Comparison of ENCODE assay signal across 8 cellular contexts in the genomic region with DNA sequence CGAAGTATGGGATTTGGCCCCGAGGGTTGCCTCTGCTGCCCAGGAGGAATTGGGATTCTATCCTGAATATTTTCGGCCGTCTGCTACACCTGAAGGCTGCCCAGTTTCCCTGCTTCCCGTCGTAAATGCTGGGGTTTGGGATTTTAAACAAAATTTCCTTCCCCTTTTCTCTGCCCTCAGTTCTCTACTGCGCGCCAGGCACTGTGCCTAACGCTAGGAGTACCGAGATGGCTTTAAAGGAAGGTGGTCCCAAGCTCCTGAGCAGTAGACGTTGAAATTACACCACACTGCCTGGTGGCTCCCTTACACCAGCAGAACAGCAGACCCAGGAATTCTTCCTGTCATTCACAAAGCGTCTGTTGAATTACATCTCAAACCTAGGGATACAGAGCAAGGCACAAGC. TPM values are rescaled to one million over a fixed set of nuclear protein-coding genes. Genes with fewer than 3 reads are reported as not detected.
A peak's percentile ranks its signal among the peaks of the same experiment; 100 is the strongest.
DNase-seq lines count a peak whose midpoint lies in the region; ATAC-seq, FAIRE-seq and TF ChIP-seq lines count a peak whose summit lies in the region.

No MANE protein-coding gene starts in this region.

- H3K4me1 ChIP-seq in lower lobe of right lung (peaks cover 38% of the 10 kb centered on the region), transverse colon (peaks cover 10 to 32% (median 24%) of the 10 kb centered on the region in 4 donors)

- WGBS in transverse colon (ENCODE audit: low coverage in 1 of 2), 2 donors, result 5% methylated on average over 11 of the region's 12 CpGs; no CpG with 5 or more reads in 1 of the 2 donors

- intact Hi-C loops in lower lobe of right lung (cut with DNase I) (no loop called here), transverse colon (cut with DNase I; ENCODE audit: low total_unique reads) (no loop called here)

- ATAC-seq in GM19395 (IDR thresholded peaks at IDR 0.05; ENCODE audit: unreplicated experiment), result peak; percentile 33
- ATAC-seq in lower lobe of right lung, result peak; percentile 1 to 8

- no peak for FAIRE-seq in bronchial epithelial cell (lab: Jason Lieb, UNC)

- H3K27me3 ChIP-seq in bronchial epithelial cell (ENCODE audit: control insufficient read depth, insufficient read depth, low read length) (no peaks in the 10 kb centered on the region), lower lobe of right lung (ENCODE audit: low read depth) (no peaks in the 10 kb centered on the region), transverse colon (no peaks in the 10 kb centered on the region)

- DNase-seq in NCI-H2227 treated with DMSO at 0.1 percent for 48 hours (lab: John Stamatoyannopoulos, UW), result peak; percentile 75
- no peak for DNase-seq in bronchial epithelial cell (ENCODE audit: low read depth)
- DNase-seq in lower lobe of right lung, result no peak
- no peak for DNase-seq in transverse colon
- no peak for DNase-seq in SKM-1 (lab: John Stamatoyannopoulos, UW; ENCODE audit: unreplicated experiment)
- DNase-seq in DMS114 treated with DMSO at 0.1 percent for 48 hours (lab: John Stamatoyannopoulos, UW; ENCODE audit: unreplicated experiment), result no peak
- DNase-seq in cortex of kidney (lab: John Stamatoyannopoulos, UW), result no peak

- H3K9me3 ChIP-seq in lower lobe of right lung (no peaks in the 10 kb centered on the region), transverse colon (no peaks in the 10 kb centered on the region)

- in situ Hi-C loops in transverse colon (cut with MboI; ENCODE audit: low pct_ligation_motif_present in 1 of 4, low pct_unique_long_range_greater_than_20kb in 1 of 4, low sequenced_read_pairs in 3 of 4), result loop anchor here in 1 of 4 donors (10.0 kb wide), 1 partner anchor 123 kb away; no protein-coding TSS in a partner anchor

- TF ChIP-seq CTCF in bronchial epithelial cell (IDR thresholded peaks at IDR 0.05; ENCODE audit: insufficient read depth, low read length, severe bottlenecking) (no peak), lower lobe of right lung (IDR thresholded peaks at IDR 0.05) (no peak), transverse colon (IDR thresholded peaks at IDR 0.05) (no peak)

- TF ChIP-seq EP300 in transverse colon (IDR thresholded peaks at IDR 0.05; ENCODE audit: low read depth), result no peak

- peaks cover 5% of the 10 kb centered on the region for H3K36me3 ChIP-seq in bronchial epithelial cell (ENCODE audit: control insufficient read depth, insufficient read depth, low read length)
- H3K36me3 ChIP-seq in lower lobe of right lung, result peaks cover 13% of the 10 kb centered on the region
- peaks cover 0 to 14% (median 1%) of the 10 kb centered on the region in 4 donors for H3K36me3 ChIP-seq in transverse colon

- TF ChIP-seq POLR2A in transverse colon (IDR thresholded peaks at IDR 0.05), result no peak

- peak overlapping the region; percentile 38 for H3K4me3 ChIP-seq in bronchial epithelial cell (ENCODE audit: low read depth, low read length)
- H3K4me3 ChIP-seq in lower lobe of right lung, result peak overlapping the region; percentile 90
- peak overlapping the region; percentile 49 to 97 (median 88) for H3K4me3 ChIP-seq in transverse colon

- H3K27ac ChIP-seq in lower lobe of right lung (peak overlapping the region; percentile 82), transverse colon (peak overlapping the region; percentile 75 to 91 (median 80))

RNA-seq across cellular contexts. Expression of a gene that starts 0.6 kb away (rescaled TPM):
- total RNA-seq in bronchial epithelial cell (21.3 and 21.9 TPM in 2 replicates), lower lobe of right lung (25.4 TPM), transverse colon (10 to 100 TPM; 41.6 to 71.2 (median 42.4) TPM)

RNA-seq across cellular contexts. Expression of a gene that starts 13.0 kb away (rescaled TPM):
- total RNA-seq in bronchial epithelial cell (not detected in 2 replicates), lower lobe of right lung (not detected), transverse colon (not detected)

Comparison
In these comparisons a context has a peak if more than half of its experiments do, and no peak if none do; other contexts are left out.
1. H3K4me3 ChIP-seq: peak in every context shown above with its lines; median percentile 90 in lower lobe of right lung; 88 in transverse colon; 38 in bronchial epithelial cell.